In the genomic region with DNA sequence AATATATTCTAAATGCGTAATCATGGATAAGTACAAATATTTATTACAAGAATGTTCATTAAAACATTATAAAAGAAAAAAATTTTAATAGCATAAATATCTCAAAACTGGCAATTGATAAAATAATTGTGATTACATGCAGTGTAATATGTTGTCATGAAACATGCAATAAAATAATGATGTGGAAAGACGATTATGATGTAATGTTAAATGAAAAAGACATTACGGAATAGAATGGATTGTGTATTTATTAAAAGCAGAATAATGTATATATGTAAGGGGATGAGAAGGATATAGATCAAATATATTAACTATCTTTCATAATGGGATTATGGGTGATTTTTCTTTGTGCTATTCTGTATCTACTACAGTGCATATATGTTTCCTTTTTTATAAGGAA, we compare ENCODE assay signal across 1 cellular context.
TF ChIP-seq lines count a peak whose summit lies in the region.

No MANE protein-coding gene starts in this region.

TF ChIP-seq in A549, 52 proteins besides CTCF, POLR2A, EP300 and RAD21 (continued from another document):
- TF ChIP-seq PBX3 (IDR thresholded peaks at IDR 0.05) (no peak), RCOR1 (IDR thresholded peaks at IDR 0.05; ENCODE audit: low read depth, low read length) (no peak), ZFP36 (IDR thresholded peaks at IDR 0.05; ENCODE audit: borderline replicate concordance, partially characterized antibody) (no peak), ZC3H11A (IDR thresholded peaks at IDR 0.05) (no peak), ATOH8 (CRISPR knock-in tag; IDR thresholded peaks at IDR 0.05; ENCODE audit: low read depth) (no peak), TP53 (CRISPR knock-in tag; IDR thresholded peaks at IDR 0.05) (no peak), NPAS2 (CRISPR knock-in tag; IDR thresholded peaks at IDR 0.05; ENCODE audit: borderline replicate concordance) (no peak), ZNF302 (CRISPR knock-in tag; IDR thresholded peaks at IDR 0.05) (no peak), JUN (IDR thresholded peaks at IDR 0.05) (no peak), NFE2L2 (conservative IDR thresholded peaks at IDR 0.05; ENCODE audit: low read length) (no peak), MYC (IDR thresholded peaks at IDR 0.05; ENCODE audit: borderline replicate concordance, low read length) (no peak), ZSCAN20 (CRISPR knock-in tag; IDR thresholded peaks at IDR 0.05) (no peak), CHD4 (IDR thresholded peaks at IDR 0.05; ENCODE audit: borderline replicate concordance) (no peak), KDM5A (IDR thresholded peaks at IDR 0.05) (no peak)
- TF ChIP-seq, protein P1, sequence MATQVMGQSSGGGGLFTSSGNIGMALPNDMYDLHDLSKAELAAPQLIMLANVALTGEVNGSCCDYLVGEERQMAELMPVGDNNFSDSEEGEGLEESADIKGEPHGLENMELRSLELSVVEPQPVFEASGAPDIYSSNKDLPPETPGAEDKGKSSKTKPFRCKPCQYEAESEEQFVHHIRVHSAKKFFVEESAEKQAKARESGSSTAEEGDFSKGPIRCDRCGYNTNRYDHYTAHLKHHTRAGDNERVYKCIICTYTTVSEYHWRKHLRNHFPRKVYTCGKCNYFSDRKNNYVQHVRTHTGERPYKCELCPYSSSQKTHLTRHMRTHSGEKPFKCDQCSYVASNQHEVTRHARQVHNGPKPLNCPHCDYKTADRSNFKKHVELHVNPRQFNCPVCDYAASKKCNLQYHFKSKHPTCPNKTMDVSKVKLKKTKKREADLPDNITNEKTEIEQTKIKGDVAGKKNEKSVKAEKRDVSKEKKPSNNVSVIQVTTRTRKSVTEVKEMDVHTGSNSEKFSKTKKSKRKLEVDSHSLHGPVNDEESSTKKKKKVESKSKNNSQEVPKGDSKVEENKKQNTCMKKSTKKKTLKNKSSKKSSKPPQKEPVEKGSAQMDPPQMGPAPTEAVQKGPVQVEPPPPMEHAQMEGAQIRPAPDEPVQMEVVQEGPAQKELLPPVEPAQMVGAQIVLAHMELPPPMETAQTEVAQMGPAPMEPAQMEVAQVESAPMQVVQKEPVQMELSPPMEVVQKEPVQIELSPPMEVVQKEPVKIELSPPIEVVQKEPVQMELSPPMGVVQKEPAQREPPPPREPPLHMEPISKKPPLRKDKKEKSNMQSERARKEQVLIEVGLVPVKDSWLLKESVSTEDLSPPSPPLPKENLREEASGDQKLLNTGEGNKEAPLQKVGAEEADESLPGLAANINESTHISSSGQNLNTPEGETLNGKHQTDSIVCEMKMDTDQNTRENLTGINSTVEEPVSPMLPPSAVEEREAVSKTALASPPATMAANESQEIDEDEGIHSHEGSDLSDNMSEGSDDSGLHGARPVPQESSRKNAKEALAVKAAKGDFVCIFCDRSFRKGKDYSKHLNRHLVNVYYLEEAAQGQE (IDR thresholded peaks at IDR 0.05) = no peak
- TF ChIP-seq, protein P2, sequence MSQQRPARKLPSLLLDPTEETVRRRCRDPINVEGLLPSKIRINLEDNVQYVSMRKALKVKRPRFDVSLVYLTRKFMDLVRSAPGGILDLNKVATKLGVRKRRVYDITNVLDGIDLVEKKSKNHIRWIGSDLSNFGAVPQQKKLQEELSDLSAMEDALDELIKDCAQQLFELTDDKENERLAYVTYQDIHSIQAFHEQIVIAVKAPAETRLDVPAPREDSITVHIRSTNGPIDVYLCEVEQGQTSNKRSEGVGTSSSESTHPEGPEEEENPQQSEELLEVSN (IDR thresholded peaks at IDR 0.05; ENCODE audit: borderline replicate concordance, low read depth) = no peak
